ENCODE assay signal across 14 cellular contexts in genomic region chr18:55833543-55833942, GRCh38.
DNase-seq lines count a peak whose midpoint lies in the region; ATAC-seq and TF ChIP-seq lines count a peak whose summit lies in the region.
"Had no signal": no experiment of that assay in that cellular context is flagged by ENCODE, and none has a peak within 500 bp of the region (broad histone marks: within the 10 kb centered on the region; RNA-seq: fewer than 3 reads in every experiment).

No MANE protein-coding gene starts in this region.

- H3K4me3 ChIP-seq in AG04450 (ENCODE audit: low read depth, low read length), result no peak overlapping the region
- H3K4me3 ChIP-seq in cardiac fibroblast (replicated peaks in 1 of 2; ENCODE audit: low read depth in 2 of 2, low read length in 2 of 2), result no peak overlapping the region
- H3K4me3 ChIP-seq in lower lobe of right lung, result no peak overlapping the region
- H3K4me3 ChIP-seq: stomach had no signal

- TF ChIP-seq CTCF in AG04450 (IDR thresholded peaks at IDR 0.05; ENCODE audit: low read depth, low read length) (no peak), cardiac fibroblast (IDR thresholded peaks at IDR 0.05; ENCODE audit: low read depth, low read length) (no peak), lower lobe of right lung (IDR thresholded peaks at IDR 0.05) (no peak)

- H3K27me3 ChIP-seq in AG04450 (ENCODE audit: control insufficient read depth, insufficient read depth, low read length), result no peaks in the 10 kb centered on the region
- no peaks in the 10 kb centered on the region for H3K27me3 ChIP-seq in lower lobe of right lung (ENCODE audit: low read depth)
- H3K27me3 ChIP-seq: stomach had no signal

- peak; percentile 41 to 47 for ATAC-seq in lower lobe of right lung
- no peak for ATAC-seq in GM21526 (IDR thresholded peaks at IDR 0.05; ENCODE audit: low FRiP score, unreplicated experiment)
- ATAC-seq in GM18858 (IDR thresholded peaks at IDR 0.05; ENCODE audit: unreplicated experiment), result no peak
- ATAC-seq: activated naive CD4-positive, alpha-beta T cell treated with anti-CD3 and anti-CD28 coated beads, Interleukin-2, amount 50 U/mL, for 72 hours had no signal

- no peaks in the 10 kb centered on the region for H3K4me1 ChIP-seq in lower lobe of right lung
- H3K4me1 ChIP-seq: stomach had no signal

- H3K36me3 ChIP-seq in lower lobe of right lung, result no peaks in the 10 kb centered on the region
- H3K36me3 ChIP-seq: stomach had no signal

- peaks cover 8% of the 10 kb centered on the region; the same call in 1 of the 2 replicates for H3K9me3 ChIP-seq in AG04450 (ENCODE audit: control insufficient read depth, insufficient read depth, low read length)
- no peaks in the 10 kb centered on the region for H3K9me3 ChIP-seq in lower lobe of right lung

- DNase-seq in AG04450 (ENCODE audit: low read depth, low spot score) (peak; percentile 95), LHCN-M2 (ENCODE audit: low read depth) (peak; percentile 100), cardiac fibroblast (ENCODE audit: low read depth in 2 of 2) (peak; percentile 86 to 99), lower lobe of right lung (no peak), NCI-H524 treated with DMSO at 0.1 percent for 48 hours (lab: John Stamatoyannopoulos, UW) (no peak), NCI-H146 (lab: John Stamatoyannopoulos, UW) (no peak)
- DNase-seq: activated CD4-positive, alpha-beta T cell treated with anti-CD3 and anti-CD28 coated beads for 4 hours; NCI-H1694; RPMI8226; stomach had no signal

- intact Hi-C loops in lower lobe of right lung (cut with DNase I), result no loop called here

- POLR2A ChIA-PET in AG04450 (lab: Yijun Ruan, JAX), result interaction anchor here (0.6 to 0.8 kb wide), 3 partner anchors 12 to 512 kb away, joined by 3 to 4 read pairs (median 4); no protein-coding TSS in a partner anchor

- CTCF ChIA-PET in AG04450 (lab: Charles Lee), result interaction anchor here (0.7 kb wide), 1 partner anchor 12 kb away, joined by 3 read pairs; no protein-coding TSS in a partner anchor

- peak overlapping the region; percentile 71 for H3K27ac ChIP-seq in AG04450 (ENCODE audit: low read depth, low read length)
- no peak overlapping the region for H3K27ac ChIP-seq in lower lobe of right lung
- H3K27ac ChIP-seq: C4-2B, stomach had no signal

Comparison
In these comparisons a context has a peak if more than half of its experiments do, and no peak if none do; other contexts are left out.
1. DNase-seq: peak in AG04450 (single experiment), LHCN-M2 (single experiment) and cardiac fibroblast (2 of 2); none in lower lobe of right lung (single experiment), NCI-H524 treated with DMSO at 0.1 percent for 48 hours (single experiment) and NCI-H146 (single experiment).
2. ATAC-seq: peak in lower lobe of right lung (2 of 2); none in GM21526 (single experiment) and GM18858 (single experiment).